Comparison of ENCODE assay signal across 39 cellular contexts in genomic region chr10:133190225-133190624, GRCh38. TPM values are rescaled to one million over a fixed set of nuclear protein-coding genes. Genes with fewer than 3 reads are reported as not detected.
"Had no signal": no experiment of that assay in that cellular context is flagged by ENCODE, and none has a peak within 500 bp of the region (broad histone marks: within the 10 kb centered on the region; RNA-seq: fewer than 3 reads in every experiment).

No MANE protein-coding gene starts in this region.

- H3K4me3 ChIP-seq: MG63 had no signal

- DNase-seq: Karpas-422, Kasumi-1, KG1, MG63, MM.1S, MV-4-11, NCI-H1048, NCI-H1092, NCI-H1092 treated with DMSO at 0.1 percent for 48 hours, NCI-H1105, NCI-H1105 treated with DMSO at 0.1 percent for 48 hours, NCI-H1417, NCI-H1417 treated with DMSO at 0.1 percent for 48 hours, NCI-H1436, NCI-H1436 treated with DMSO at 0.1 percent for 48 hours, NCI-H146, NCI-H1694, NCI-H1694 treated with DMSO at 0.1 percent for 48 hours, NCI-H187, NCI-H187 treated with DMSO at 0.1 percent for 48 hours, NCI-H1930, NCI-H2029, NCI-H2029 treated with DMSO at 0.1 percent for 48 hours, NCI-H2081, NCI-H2081 treated with DMSO at 0.1 percent for 48 hours, NCI-H2107, NCI-H2171, NCI-H2171 treated with DMSO at 0.1 percent for 48 hours, NCI-H2227 treated with DMSO at 0.1 percent for 48 hours, NCI-H226, NCI-H345, NCI-H446, NCI-H446 treated with DMSO at 0.1 percent for 48 hours, NCI-H510A had no signal

- H3K27me3 ChIP-seq: MG63 had no signal

- H3K9ac ChIP-seq: KMS-11 had no signal

- H3K27ac ChIP-seq: KMS-11 had no signal

- H3K4me2 ChIP-seq: KMS-11 had no signal

- H3K36me3 ChIP-seq: MG63 had no signal

- H3K9me3 ChIP-seq: MG63 had no signal

RNA-seq across cellular contexts. Expression of gene KNDC1, which starts 30.2 kb away (rescaled TPM):
- total RNA-seq: M059J had no signal

RNA-seq across cellular contexts. Expression of gene UTF1, which starts 39.8 kb away (rescaled TPM):
- total RNA-seq: LHCN-M2, M059J, MCF 10A, NCI-H460 had no signal

RNA-seq across cellular contexts. Expression of gene VENTX, which starts 47.4 kb away (rescaled TPM):
- total RNA-seq: LHCN-M2, M059J, MCF 10A, NCI-H460 had no signal
